In genomic region chrX:65668362-65669310, GRCh38 we compare ENCODE assay signal across 8 cellular contexts. TPM values are rescaled to one million over a fixed set of nuclear protein-coding genes. Genes with fewer than 3 reads are reported as not detected.
DNase-seq lines count a peak whose midpoint lies in the region; ATAC-seq and TF ChIP-seq lines count a peak whose summit lies in the region.

No MANE protein-coding gene starts in this region.

- peak; percentile 82 for ATAC-seq in left ventricle myocardium superior

- intact Hi-C loops in left ventricle myocardium superior (cut with micrococcal nuclease), result no loop called here

- TF ChIP-seq POLR2A in GM18526 (IDR thresholded peaks at IDR 0.05; ENCODE audit: extremely low read depth, insufficient read length), result peak; percentile 28

- no peaks in the 10 kb centered on the region for H3K27me3 ChIP-seq in rectal smooth muscle tissue (ENCODE audit: control insufficient read depth, insufficient read depth, low read length)

- H3K27ac ChIP-seq in rectal smooth muscle tissue (ENCODE audit: low read depth, low read length), result peak overlapping the region; percentile 97

- H3K4me1 ChIP-seq in rectal smooth muscle tissue (ENCODE audit: control insufficient read depth, insufficient read depth, low read length), result peaks cover 5% of the 10 kb centered on the region

- H3K36me3 ChIP-seq in rectal smooth muscle tissue (ENCODE audit: control insufficient read depth, insufficient read depth, low read length), result no peaks in the 10 kb centered on the region

- H3K4me3 ChIP-seq in rectal smooth muscle tissue (ENCODE audit: low read length), result peak overlapping the region; percentile 85

- DNase-seq in HT-29 (ENCODE audit: low spot score) (peak; percentile 31), T follicular helper cell (ENCODE audit: low read depth) (peak; percentile 41), amniotic stem cell (lab: John Stamatoyannopoulos, UW) (peak; percentile 25), left ventricle myocardium superior (peak; percentile 66), NCI-H2196 treated with DMSO at 0.1 percent for 48 hours (lab: John Stamatoyannopoulos, UW; ENCODE audit: unreplicated experiment) (no peak), NCI-H1930 (lab: John Stamatoyannopoulos, UW) (no peak)

- H3K9ac ChIP-seq in rectal smooth muscle tissue (ENCODE audit: low read length), result peak overlapping the region; percentile 87

RNA-seq across cellular contexts. Expression of gene MSN, which starts 1.2 kb away (rescaled TPM):
- 108 and 120 TPM in 2 replicates for total RNA-seq in HT-29 (2014; rRNA removed; shearing (Covaris generic))
- total RNA-seq in left ventricle myocardium superior, result 91.2 TPM

Comparison
In these comparisons a context has a peak if more than half of its experiments do, and no peak if none do; other contexts are left out.
1. DNase-seq: peak in HT-29 (single experiment), T follicular helper cell (single experiment), amniotic stem cell (single experiment) and left ventricle myocardium superior (single experiment); none in NCI-H2196 treated with DMSO at 0.1 percent for 48 hours (single experiment) and NCI-H1930 (0 of 2).